1 cellular context compared by ENCODE assay signal in genomic region chr2:65055427-65056214, GRCh38.
TF ChIP-seq lines count a peak whose summit lies in the region.

No MANE protein-coding gene starts in this region.

TF ChIP-seq in K562, 482 proteins besides CTCF, POLR2A, EP300 and RAD21 (continued from another document):
- no peak for TF ChIP-seq LEF1 (IDR thresholded peaks at IDR 0.05)
- TF ChIP-seq, protein P1, sequence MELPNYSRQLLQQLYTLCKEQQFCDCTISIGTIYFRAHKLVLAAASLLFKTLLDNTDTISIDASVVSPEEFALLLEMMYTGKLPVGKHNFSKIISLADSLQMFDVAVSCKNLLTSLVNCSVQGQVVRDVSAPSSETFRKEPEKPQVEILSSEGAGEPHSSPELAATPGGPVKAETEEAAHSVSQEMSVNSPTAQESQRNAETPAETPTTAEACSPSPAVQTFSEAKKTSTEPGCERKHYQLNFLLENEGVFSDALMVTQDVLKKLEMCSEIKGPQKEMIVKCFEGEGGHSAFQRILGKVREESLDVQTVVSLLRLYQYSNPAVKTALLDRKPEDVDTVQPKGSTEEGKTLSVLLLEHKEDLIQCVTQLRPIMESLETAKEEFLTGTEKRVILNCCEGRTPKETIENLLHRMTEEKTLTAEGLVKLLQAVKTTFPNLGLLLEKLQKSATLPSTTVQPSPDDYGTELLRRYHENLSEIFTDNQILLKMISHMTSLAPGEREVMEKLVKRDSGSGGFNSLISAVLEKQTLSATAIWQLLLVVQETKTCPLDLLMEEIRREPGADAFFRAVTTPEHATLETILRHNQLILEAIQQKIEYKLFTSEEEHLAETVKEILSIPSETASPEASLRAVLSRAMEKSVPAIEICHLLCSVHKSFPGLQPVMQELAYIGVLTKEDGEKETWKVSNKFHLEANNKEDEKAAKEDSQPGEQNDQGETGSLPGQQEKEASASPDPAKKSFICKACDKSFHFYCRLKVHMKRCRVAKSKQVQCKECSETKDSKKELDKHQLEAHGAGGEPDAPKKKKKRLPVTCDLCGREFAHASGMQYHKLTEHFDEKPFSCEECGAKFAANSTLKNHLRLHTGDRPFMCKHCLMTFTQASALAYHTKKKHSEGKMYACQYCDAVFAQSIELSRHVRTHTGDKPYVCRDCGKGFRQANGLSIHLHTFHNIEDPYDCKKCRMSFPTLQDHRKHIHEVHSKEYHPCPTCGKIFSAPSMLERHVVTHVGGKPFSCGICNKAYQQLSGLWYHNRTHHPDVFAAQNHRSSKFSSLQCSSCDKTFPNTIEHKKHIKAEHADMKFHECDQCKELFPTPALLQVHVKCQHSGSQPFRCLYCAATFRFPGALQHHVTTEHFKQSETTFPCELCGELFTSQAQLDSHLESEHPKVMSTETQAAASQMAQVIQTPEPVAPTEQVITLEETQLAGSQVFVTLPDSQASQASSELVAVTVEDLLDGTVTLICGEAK (IDR thresholded peaks at IDR 0.05), result peak; percentile 31; the same call in 1 of the 2 replicates
- TF ChIP-seq, protein P1 (CRISPR knock-in tag; IDR thresholded peaks at IDR 0.05), result no peak
- 0 out of 2 replicates have a peak, but pooled peaks have one; percentile 33 for TF ChIP-seq ZNF232 (CRISPR knock-in tag; IDR thresholded peaks at IDR 0.05)
- TF ChIP-seq ZNF780A (CRISPR knock-in tag; IDR thresholded peaks at IDR 0.05), result no peak
- no peak for TF ChIP-seq NUFIP1 (IDR thresholded peaks at IDR 0.05; ENCODE audit: partially characterized antibody)
- TF ChIP-seq POLR2AphosphoS5 (IDR thresholded peaks at IDR 0.05; ENCODE audit: control insufficient read depth, insufficient read depth, low read depth, low read length), result no peak; the same call in 1 of the 2 replicates
- TF ChIP-seq HOXB6 (CRISPR knock-in tag; IDR thresholded peaks at IDR 0.05; ENCODE audit: borderline replicate concordance), result no peak
- no peak for TF ChIP-seq KLF10 (CRISPR knock-in tag; IDR thresholded peaks at IDR 0.05)
- no peak for TF ChIP-seq SRSF9 (IDR thresholded peaks at IDR 0.05; ENCODE audit: borderline replicate concordance, low read depth, low read length)
- TF ChIP-seq, protein P2, sequence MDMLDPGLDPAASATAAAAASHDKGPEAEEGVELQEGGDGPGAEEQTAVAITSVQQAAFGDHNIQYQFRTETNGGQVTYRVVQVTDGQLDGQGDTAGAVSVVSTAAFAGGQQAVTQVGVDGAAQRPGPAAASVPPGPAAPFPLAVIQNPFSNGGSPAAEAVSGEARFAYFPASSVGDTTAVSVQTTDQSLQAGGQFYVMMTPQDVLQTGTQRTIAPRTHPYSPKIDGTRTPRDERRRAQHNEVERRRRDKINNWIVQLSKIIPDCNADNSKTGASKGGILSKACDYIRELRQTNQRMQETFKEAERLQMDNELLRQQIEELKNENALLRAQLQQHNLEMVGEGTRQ (CRISPR knock-in tag; IDR thresholded peaks at IDR 0.05), result 0 out of 2 replicates have a peak, but pooled peaks have one; percentile 47
- peak; percentile 22; the same call in 1 of the 2 replicates for TF ChIP-seq ARID1B (IDR thresholded peaks at IDR 0.05)
- TF ChIP-seq, protein P3, sequence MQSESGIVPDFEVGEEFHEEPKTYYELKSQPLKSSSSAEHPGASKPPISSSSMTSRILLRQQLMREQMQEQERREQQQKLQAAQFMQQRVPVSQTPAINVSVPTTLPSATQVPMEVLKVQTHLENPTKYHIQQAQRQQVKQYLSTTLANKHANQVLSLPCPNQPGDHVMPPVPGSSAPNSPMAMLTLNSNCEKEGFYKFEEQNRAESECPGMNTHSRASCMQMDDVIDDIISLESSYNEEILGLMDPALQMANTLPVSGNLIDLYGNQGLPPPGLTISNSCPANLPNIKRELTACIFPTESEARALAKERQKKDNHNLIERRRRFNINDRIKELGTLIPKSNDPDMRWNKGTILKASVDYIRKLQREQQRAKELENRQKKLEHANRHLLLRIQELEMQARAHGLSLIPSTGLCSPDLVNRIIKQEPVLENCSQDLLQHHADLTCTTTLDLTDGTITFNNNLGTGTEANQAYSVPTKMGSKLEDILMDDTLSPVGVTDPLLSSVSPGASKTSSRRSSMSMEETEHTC (IDR thresholded peaks at IDR 0.05), result peak; percentile 60; the same call in 1 of the 2 replicates
- peak; percentile 93 to 96 for TF ChIP-seq FOXK2 (conservative IDR thresholded peaks at IDR 0.05 in 1 of 2, IDR thresholded peaks at IDR 0.05 in 1 of 2; ENCODE audit: low read depth in 2 of 2)
- 0 out of 2 replicates have a peak, but pooled peaks have one; percentile 20 for TF ChIP-seq SMARCC2 (IDR thresholded peaks at IDR 0.05; ENCODE audit: low read depth)
- TF ChIP-seq COPS2 (conservative IDR thresholded peaks at IDR 0.05), result no peak
- no peak for TF ChIP-seq XRCC4 (IDR thresholded peaks at IDR 0.05; ENCODE audit: extremely low read depth, insufficient read depth, insufficient read length)
- peak; percentile 20 for TF ChIP-seq RBBP5 (IDR thresholded peaks at IDR 0.05; ENCODE audit: borderline replicate concordance, insufficient read depth, low read length, poor library complexity, severe bottlenecking)
- no peak for TF ChIP-seq PRPF4 (IDR thresholded peaks at IDR 0.05; ENCODE audit: insufficient read depth, low read depth, low read length, poor library complexity, severe bottlenecking)
- TF ChIP-seq FOXA3 (CRISPR knock-in tag; conservative IDR thresholded peaks at IDR 0.05 in 1 of 2, IDR thresholded peaks at IDR 0.05 in 1 of 2), result peak; percentile 35 to 53
- TF ChIP-seq SMAD3 (CRISPR knock-in tag; conservative IDR thresholded peaks at IDR 0.05), result no peak
